Comparison of ENCODE assay signal across 25 cellular contexts in the genomic region with DNA sequence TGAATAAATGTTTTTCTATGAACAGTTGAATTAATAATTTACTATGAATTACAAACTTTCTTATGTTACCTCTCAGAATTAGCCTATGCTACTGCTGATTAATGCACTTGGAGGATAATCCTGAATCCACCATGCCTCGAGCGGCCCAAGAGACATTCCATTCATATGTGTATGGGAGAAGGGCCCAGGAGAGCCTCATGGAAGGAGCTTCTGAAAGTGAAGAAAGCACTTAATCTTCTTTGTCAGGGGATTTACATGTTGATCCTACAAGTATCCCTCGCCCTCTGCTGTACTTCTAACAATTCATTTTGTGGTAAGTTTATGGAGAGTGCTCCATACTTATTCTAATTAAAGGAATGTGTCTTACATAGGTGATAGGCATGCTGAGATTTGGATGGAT.
"Had no signal": no experiment of that assay in that cellular context is flagged by ENCODE, and none has a peak within 500 bp of the region (broad histone marks: within the 10 kb centered on the region; RNA-seq: fewer than 3 reads in every experiment).

No MANE protein-coding gene starts in this region.

- H3K4me3 ChIP-seq: left ventricle myocardium inferior, lung, mucosa of descending colon, psoas muscle, right lobe of liver, suprapubic skin, thoracic aorta, tibial artery, upper lobe of right lung had no signal

- H3K4me1 Mint-ChIP-seq: naive thymus-derived CD4-positive, alpha-beta T cell; neural crest cell had no signal

- H3K9ac ChIP-seq: parathyroid adenoma had no signal

- H3K27me3 ChIP-seq: neutrophil, right lobe of liver, suprapubic skin, tibial artery, upper lobe of right lung had no signal

- H3K4me3 Mint-ChIP-seq: naive thymus-derived CD4-positive, alpha-beta T cell; nephron; neural crest cell; stimulated activated naive CD8-positive, alpha-beta T cell treated with anti-CD3 and anti-CD28 coated beads, Interleukin-15, Interleukin-2, amounts not matched to agents 100 ng/mL and 50 ng/mL, for 24 hours had no signal

- H3K4me1 ChIP-seq: left ventricle myocardium inferior, parathyroid adenoma, psoas muscle, right lobe of liver, suprapubic skin, tibial artery, upper lobe of right lung had no signal

- DNase-seq: hypothalamus; islet precursor cell; left ventricle myocardium inferior; midbrain; mucosa of descending colon; naive thymus-derived CD4-positive, alpha-beta T cell; occipital lobe; psoas muscle; right lobe of liver; stimulated activated CD4-positive, alpha-beta T cell treated with anti-CD3 and anti-CD28 coated beads, Interleukin-12 subunit alpha, Interleukin-12 subunit beta, amount 100 ng/mL, for 4 hours; stimulated activated CD4-positive, alpha-beta T cell treated with anti-CD3 and anti-CD28 coated beads, Interleukin-15, amount 100 ng/mL, for 24 hours; stimulated activated CD4-positive, alpha-beta T cell treated with anti-CD3 and anti-CD28 coated beads, Interleukin-2, amount 100 ng/mL, for 24 hours; stimulated activated CD4-positive, alpha-beta T cell treated with anti-CD3 and anti-CD28 coated beads, Interleukin-4, amount 100 ng/mL, for 1 hour; stimulated activated naive CD4-positive, alpha-beta T cell; tibial artery; trophoblast cell; upper lobe of right lung had no signal

- H2AFZ ChIP-seq: parathyroid adenoma had no signal

- ATAC-seq: mucosa of descending colon; naive thymus-derived CD4-positive, alpha-beta T cell; psoas muscle; right lobe of liver; upper lobe of right lung had no signal

- H3K36me3 ChIP-seq: left ventricle myocardium inferior, neutrophil, right lobe of liver, suprapubic skin, thoracic aorta, tibial artery, upper lobe of right lung had no signal

- H3K36me3 Mint-ChIP-seq: naive thymus-derived CD4-positive, alpha-beta T cell had no signal

- H3K27ac Mint-ChIP-seq: naive thymus-derived CD4-positive, alpha-beta T cell; nephron; stimulated activated naive CD8-positive, alpha-beta T cell treated with anti-CD3 and anti-CD28 coated beads, Interleukin-15, Interleukin-2, amounts not matched to agents 100 ng/mL and 50 ng/mL, for 24 hours had no signal

- H3K9me3 ChIP-seq: neutrophil, right lobe of liver, suprapubic skin, thoracic aorta, tibial artery, upper lobe of right lung had no signal

- H3K27ac ChIP-seq: left ventricle myocardium inferior, neutrophil, parathyroid adenoma, psoas muscle, right lobe of liver, suprapubic skin, thoracic aorta, tibial artery, upper lobe of right lung had no signal

- H3K27me3 Mint-ChIP-seq: naive thymus-derived CD4-positive, alpha-beta T cell; stimulated activated naive CD8-positive, alpha-beta T cell treated with anti-CD3 and anti-CD28 coated beads, Interleukin-15, Interleukin-2, amounts not matched to agents 100 ng/mL and 50 ng/mL, for 24 hours had no signal

- H3K79me2 ChIP-seq: parathyroid adenoma had no signal
